Comparison of ENCODE assay signal across 8 cellular contexts in genomic region chr16:22585431-22585830, GRCh38.
DNase-seq lines count a peak whose midpoint lies in the region; ATAC-seq and TF ChIP-seq lines count a peak whose summit lies in the region.
"Not testable (repeated sequence)": the region's sequence is repeated elsewhere in the genome, so short reads cannot be mapped to it uniquely, and the experiment has no call there.

No MANE protein-coding gene starts in this region.

- H4K91ac ChIP-seq in IMR-90 (ENCODE audit: insufficient read depth, low read depth, low read length): not testable (repeated sequence)

- POLR2A ChIA-PET in IMR-90 (lab: Charles Lee; ENCODE audit: unreplicated experiment); Panc1 (lab: Charles Lee): not testable (repeated sequence)

- not testable (repeated sequence) for H3K4ac ChIP-seq in IMR-90 (ENCODE audit: low read depth, low read length)

- H2AK5ac ChIP-seq in IMR-90 (ENCODE audit: low read depth, low read length): not testable (repeated sequence)

- not testable (repeated sequence) for H3K9me3 ChIP-seq in IMR-90 (ENCODE audit: control insufficient read depth, insufficient read depth, low read length); Panc1 (ENCODE audit: control insufficient read depth, insufficient read depth, low read depth, low read length)

- H4K5ac ChIP-seq in IMR-90 (ENCODE audit: low read depth, low read length): not testable (repeated sequence)

- not testable (repeated sequence) for H3K14ac ChIP-seq in IMR-90 (replicated peaks; ENCODE audit: low read depth, low read length)

- H3K9me1 ChIP-seq in IMR-90 (ENCODE audit: insufficient read depth, low read length): not testable (repeated sequence)

- H2BK15ac ChIP-seq in IMR-90 (ENCODE audit: low read depth, low read length): 0 out of 3 replicates have a peak overlapping the region, but pooled peaks have one; percentile 67

- TF ChIP-seq RAD21 in IMR-90 (IDR thresholded peaks at IDR 0.05; ENCODE audit: low read length): not testable (repeated sequence)

- BruUV-seq in IMR-90 (replicated peaks; lab: Mats Ljungman, UMichigan); Panc1 (replicated peaks; lab: Mats Ljungman, UMichigan): not testable (repeated sequence)

- WGBS in IMR-90 (ENCODE audit: extremely low coverage in 2 of 2, insufficient read length in 1 of 2), 2 experiments: no CpG with 5 or more reads among the region's 3 CpGs

- H3K23ac ChIP-seq in IMR-90 (ENCODE audit: low read depth, low read length): not testable (repeated sequence)

- in situ Hi-C loops in ACHN (cut with HindIII; ENCODE audit: low pct_ligation_motif_present, low pct_unique_long_range_greater_than_20kb, low sequenced_read_pairs); IMR-90 (cut with MboI; ENCODE audit: low sequenced_read_pairs); Panc1 (cut with HindIII; ENCODE audit: low pct_unique_long_range_greater_than_20kb, low sequenced_read_pairs): not testable (repeated sequence)

- not testable (repeated sequence) for H3K27ac ChIP-seq in IMR-90 (ENCODE audit: insufficient read depth, low read length); Panc1 (ENCODE audit: low read length)

- not testable (repeated sequence) for H2AFZ ChIP-seq in IMR-90 (replicated peaks; ENCODE audit: low read length, poor library complexity)

- not testable (repeated sequence) for H3K4me1 ChIP-seq in IMR-90 (ENCODE audit: control insufficient read depth, insufficient read depth, low read length); Panc1 (ENCODE audit: control insufficient read depth, insufficient read depth, low read length)

- not testable (repeated sequence) for H4K8ac ChIP-seq in IMR-90 (ENCODE audit: low read depth in 2 of 2, low read length in 2 of 2)

- H2BK5ac ChIP-seq in IMR-90 (ENCODE audit: low read depth, low read length, poor library complexity, severe bottlenecking): not testable (repeated sequence)

- not testable (repeated sequence) for H3K9ac ChIP-seq in IMR-90 (ENCODE audit: low read depth, low read length)

- H3K79me1 ChIP-seq in IMR-90 (ENCODE audit: low read depth in 1 of 2, low read length in 2 of 2): not testable (repeated sequence)

- not testable (repeated sequence) for TF ChIP-seq CTCF in IMR-90 (conservative IDR thresholded peaks at IDR 0.05; ENCODE audit: low read depth, low read length); Panc1 (IDR thresholded peaks at IDR 0.05); foreskin fibroblast (IDR thresholded peaks at IDR 0.05; ENCODE audit: low read depth, low read length)

- H2BK120ac ChIP-seq in IMR-90 (ENCODE audit: low read depth, low read length): peak overlapping the region; percentile 77; the same call in 1 of the 2 replicates

- peak; percentile 96 for ATAC-seq in IMR-90 (ENCODE audit: low read depth)
- peak; percentile 90 for ATAC-seq in Panc1

- not testable (repeated sequence) for H3K27me3 ChIP-seq in IMR-90 (ENCODE audit: control insufficient read depth, insufficient read depth, low read length); Panc1 (ENCODE audit: control insufficient read depth, insufficient read depth, low read length)

- intact Hi-C loops in IMR-90 (cut with micrococcal nuclease); Panc1 (cut with micrococcal nuclease; ENCODE audit: unreplicated experiment): not testable (repeated sequence)

- H2BK20ac ChIP-seq in IMR-90 (ENCODE audit: low read depth, low read length): not testable (repeated sequence)

- TF ChIP-seq POLR2A in IMR-90 (IDR thresholded peaks at IDR 0.05; ENCODE audit: low read depth, low read length): not testable (repeated sequence)

- H3K36me3 ChIP-seq in IMR-90 (ENCODE audit: control insufficient read depth, insufficient read depth, low read length); Panc1 (ENCODE audit: control insufficient read depth, insufficient read depth, low read length): not testable (repeated sequence)

- DNase-seq in ACHN (peak; percentile 31), ELR (ENCODE audit: low read depth) (peak; percentile 86), IMR-90 (peak; percentile 82), Panc1 (ENCODE audit: low read depth, low spot score) (peak; percentile 75), amniotic stem cell (lab: John Stamatoyannopoulos, UW) (peak; percentile 8), dermis blood vessel endothelial cell (peak; percentile 66), foreskin fibroblast (peak; percentile 60 to 84), myocyte (ENCODE audit: low read depth) (peak; percentile 32)

- not testable (repeated sequence) for H3K56ac ChIP-seq in IMR-90 (ENCODE audit: extremely low read depth, insufficient read depth, low read length)

- not testable (repeated sequence) for H3K18ac ChIP-seq in IMR-90 (ENCODE audit: low read depth, low read length)

- CTCF ChIA-PET in IMR-90 (lab: Yijun Ruan, JAX); Panc1 (lab: Charles Lee): not testable (repeated sequence)

- not testable (repeated sequence) for H3K4me3 ChIP-seq in IMR-90 (ENCODE audit: insufficient read depth, low read depth, low read length); Panc1 (ENCODE audit: low read depth in 2 of 2, low read length in 2 of 2); foreskin fibroblast (ENCODE audit: low read depth in 1 of 2, low read length in 2 of 2)

- not testable (repeated sequence) for H4K20me1 ChIP-seq in IMR-90 (ENCODE audit: insufficient read depth, low read length)

- H2AK9ac ChIP-seq in IMR-90 (replicated peaks; ENCODE audit: low read depth, low read length, poor library complexity): not testable (repeated sequence)

- not testable (repeated sequence) for H3K4me2 ChIP-seq in IMR-90 (ENCODE audit: low read depth, low read length)

- dilution Hi-C loops in IMR-90 (cut with HindIII; ENCODE audit: low sequenced_read_pairs, unreplicated experiment): not testable (repeated sequence)

TF ChIP-seq in IMR-90, 13 proteins besides CTCF, POLR2A, EP300 and RAD21:
- peak; percentile 42; the same call in 1 of the 2 replicates for TF ChIP-seq NFE2L2 (IDR thresholded peaks at IDR 0.05; ENCODE audit: low read depth, low read length)
- TF ChIP-seq FOS (IDR thresholded peaks at IDR 0.05; ENCODE audit: low read depth, low read length): peak; percentile 7; the same call in 1 of the 2 replicates
- peak; percentile 36; the same call in 1 of the 2 replicates for TF ChIP-seq MAFK (IDR thresholded peaks at IDR 0.05; ENCODE audit: low read depth, low read length)

Comparison
In these comparisons a context has a peak if more than half of its experiments do, and no peak if none do; other contexts are left out.
1. DNase-seq: peak in every context shown above with its lines; median percentile 86 in ELR; 82 in IMR-90; 75 in Panc1; 72 in foreskin fibroblast; 66 in dermis blood vessel endothelial cell; 32 in myocyte; 31 in ACHN; 8 in amniotic stem cell.